13 cellular contexts compared by ENCODE assay signal in the genomic region with DNA sequence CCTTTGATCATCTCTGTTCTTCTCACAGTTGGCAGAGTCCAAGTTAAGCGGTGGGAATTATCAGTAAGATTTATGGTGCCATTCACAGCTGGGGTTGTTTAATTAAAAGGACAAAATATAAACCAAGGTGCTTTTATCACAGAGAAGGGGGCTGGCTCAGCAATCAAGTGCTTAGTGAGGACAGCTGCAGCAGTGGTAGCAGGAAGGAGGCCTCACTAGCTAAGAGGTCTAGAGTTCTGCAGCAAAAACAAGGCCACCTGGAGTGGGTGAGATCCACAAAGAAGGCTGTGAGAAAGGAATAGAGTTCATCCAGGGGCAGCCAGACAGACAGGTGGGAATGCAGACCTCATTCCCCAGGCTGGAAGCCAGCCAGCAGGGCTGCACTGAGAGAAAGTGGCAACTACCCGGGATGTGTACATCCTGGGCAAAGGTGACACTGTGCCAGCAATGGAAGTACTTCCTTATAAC. TPM values are rescaled to one million over a fixed set of nuclear protein-coding genes. Genes with fewer than 3 reads are reported as not detected.
DNase-seq lines count a peak whose midpoint lies in the region; ATAC-seq and TF ChIP-seq lines count a peak whose summit lies in the region.
"Had no signal": no experiment of that assay in that cellular context is flagged by ENCODE, and none has a peak within 500 bp of the region (broad histone marks: within the 10 kb centered on the region; RNA-seq: fewer than 3 reads in every experiment).

No MANE protein-coding gene starts in this region.

- ATAC-seq in HG03571 (IDR thresholded peaks at IDR 0.05; ENCODE audit: unreplicated experiment), result no peak
- ATAC-seq: gastrocnemius medialis had no signal

- H3K27me3 ChIP-seq in HUES48 (ENCODE audit: control insufficient read depth, insufficient read depth, low read length), result no peaks in the 10 kb centered on the region
- H3K27me3 ChIP-seq in skeletal muscle tissue (ENCODE audit: control insufficient read depth in 3 of 3, insufficient read depth in 3 of 3, low read length in 3 of 3), result no peaks in the 10 kb centered on the region
- H3K27me3 ChIP-seq in osteoblast (ENCODE audit: insufficient read depth, low read length), result no peaks in the 10 kb centered on the region
- H3K27me3 ChIP-seq: gastrocnemius medialis had no signal

- no peaks in the 10 kb centered on the region for H3K9me3 ChIP-seq in HUES48 (ENCODE audit: control insufficient read depth, insufficient read depth, low read length)
- no peaks in the 10 kb centered on the region for H3K9me3 ChIP-seq in skeletal muscle tissue (ENCODE audit: control insufficient read depth in 3 of 3, low read length in 3 of 3)
- no peaks in the 10 kb centered on the region for H3K9me3 ChIP-seq in osteoblast (ENCODE audit: low read depth, low read length)
- H3K9me3 ChIP-seq: gastrocnemius medialis had no signal

- TF ChIP-seq CTCF in osteoblast (IDR thresholded peaks at IDR 0.05; ENCODE audit: extremely low read depth, low read depth, low read length), result no peak

- H3K4me3 ChIP-seq in HUES48 (ENCODE audit: low read depth, low read length), result no peak overlapping the region
- no peak overlapping the region for H3K4me3 ChIP-seq in skeletal muscle tissue (ENCODE audit: low read length in 3 of 3)
- H3K4me3 ChIP-seq in osteoblast (ENCODE audit: insufficient read depth, low read length), result no peak overlapping the region
- H3K4me3 ChIP-seq: gastrocnemius medialis, lung, skin epidermis had no signal

- no peaks in the 10 kb centered on the region for H3K79me2 ChIP-seq in osteoblast (ENCODE audit: insufficient read depth, low read length)

- H3K27ac ChIP-seq in HUES48 (ENCODE audit: low read depth, low read length) (peak overlapping the region; percentile 5), cingulate gyrus (ENCODE audit: low read depth, low read length) (peak overlapping the region; percentile 67), skeletal muscle tissue (ENCODE audit: low read depth, low read length) (no peak overlapping the region), osteoblast (ENCODE audit: low read depth, low read length) (no peak overlapping the region)
- H3K27ac ChIP-seq: skin epidermis had no signal

- DNase-seq in NCI-H2227 treated with DMSO at 0.1 percent for 48 hours (lab: John Stamatoyannopoulos, UW), result peak; percentile 96
- DNase-seq in osteoblast (ENCODE audit: insufficient read length, low spot score, missing footprints), result no peak
- DNase-seq in activated naive CD4-positive, alpha-beta T cell (lab: John Stamatoyannopoulos, UW), result no peak
- DNase-seq in activated gamma-delta T cell (lab: John Stamatoyannopoulos, UW), result no peak
- DNase-seq: gastrocnemius medialis, GOT3, T-helper 9 cell had no signal

- H3K9ac ChIP-seq in HUES48 (ENCODE audit: low read depth, low read length), result no peak overlapping the region
- H3K9ac ChIP-seq in skeletal muscle tissue (ENCODE audit: low read depth in 1 of 3, low read length in 3 of 3), result peak overlapping the region in 2 of 3 donors; percentile 38 to 40

- no peaks in the 10 kb centered on the region for H3K4me1 ChIP-seq in HUES48 (ENCODE audit: control insufficient read depth, insufficient read depth, low read length)
- H3K4me1 ChIP-seq in skeletal muscle tissue (ENCODE audit: control insufficient read depth in 3 of 3, insufficient read depth in 3 of 3, low read length in 3 of 3), result peaks cover 3 to 13% (median 5%) of the 10 kb centered on the region in 3 donors
- peaks cover 16% of the 10 kb centered on the region for H3K4me1 ChIP-seq in osteoblast (ENCODE audit: insufficient read depth, low read length)

- no peak overlapping the region for H3K4me2 ChIP-seq in osteoblast (ENCODE audit: insufficient read depth, low read length)

- H2AFZ ChIP-seq in osteoblast (ENCODE audit: low read length), result no peak overlapping the region

- H3K36me3 ChIP-seq in HUES48 (ENCODE audit: control insufficient read depth, insufficient read depth, low read length) (peaks cover 34% of the 10 kb centered on the region), skeletal muscle tissue (ENCODE audit: control insufficient read depth in 3 of 3, insufficient read depth in 3 of 3, low read length in 3 of 3) (peaks cover 0 to 13% (median 8%) of the 10 kb centered on the region in 3 donors), osteoblast (ENCODE audit: insufficient read depth, low read length) (no peaks in the 10 kb centered on the region)
- H3K36me3 ChIP-seq: gastrocnemius medialis had no signal

- no peaks in the 10 kb centered on the region for H4K20me1 ChIP-seq in osteoblast (ENCODE audit: insufficient read depth, low read length)

RNA-seq across cellular contexts. Expression of a gene that starts 37.1 kb away (rescaled TPM):
- total RNA-seq in skeletal muscle tissue (11.0 TPM), osteoblast (8.3 and 9.0 TPM in 2 replicates)

Comparison
In these comparisons a context has a peak if more than half of its experiments do, and no peak if none do; other contexts are left out.
1. H3K27ac ChIP-seq: peak in HUES48 (single experiment) and cingulate gyrus (single experiment); none in skeletal muscle tissue (single experiment) and osteoblast (single experiment).